ENCODE assay signal across 15 cellular contexts in genomic region chr10:62096534-62096933, GRCh38.
A peak's percentile ranks its signal among the peaks of the same experiment; 100 is the strongest.
DNase-seq lines count a peak whose midpoint lies in the region; ATAC-seq, FAIRE-seq and TF ChIP-seq lines count a peak whose summit lies in the region.
"Had no signal": no experiment of that assay in that cellular context is flagged by ENCODE, and none has a peak within 500 bp of the region (broad histone marks: within the 10 kb centered on the region; RNA-seq: fewer than 3 reads in every experiment).

No MANE protein-coding gene starts in this region.

- no peaks in the 10 kb centered on the region for H3F3A ChIP-seq in neural progenitor cell (ENCODE audit: low read depth)

- no peak for FAIRE-seq in HepG2 (lab: Jason Lieb, UNC)
- no peak for FAIRE-seq in pancreas (lab: Jason Lieb, UNC)
- FAIRE-seq: frontal cortex had no signal

- H3K79me2 ChIP-seq in HepG2 (ENCODE audit: insufficient read depth, low read length) (no peaks in the 10 kb centered on the region), neural progenitor cell (ENCODE audit: low read depth) (no peaks in the 10 kb centered on the region)

- H4K20me1 ChIP-seq in HepG2 (ENCODE audit: insufficient read depth, low read length) (no peaks in the 10 kb centered on the region), neural progenitor cell (ENCODE audit: low read depth) (no peaks in the 10 kb centered on the region)

- in situ Hi-C loops in HepG2 (cut with HindIII; ENCODE audit: extremely low pct_ligation_motif_present, low pct_unique_long_range_greater_than_20kb): loop anchor here (5.0 to 10.0 kb wide), 3 partner anchors 49 to 194 kb away; partner anchors contain the start of gene ARID5B

- 94% methylated on average over 1 of the region's 1 CpG for WGBS in HepG2 (ENCODE audit: low lambda C conversion rate)
- 19% methylated on average over 1 of the region's 1 CpG for WGBS in right lobe of liver (ENCODE audit: insufficient coverage, low coverage, low lambda C conversion rate, missing lambda C conversion rate)
- WGBS in esophagus muscularis mucosa: 91% methylated on average over 1 of the region's 1 CpG
- 83 to 89% methylated on average over 1 of the region's 1 CpG for WGBS in pancreas, 2 donors

- no TSS peak for BruUV-seq in HepG2 (replicated peaks; lab: Mats Ljungman, UMichigan)

- TF ChIP-seq CTCF in HepG2 (CRISPR knock-in tag; IDR thresholded peaks at IDR 0.05) (no peak), right lobe of liver (IDR thresholded peaks at IDR 0.05) (no peak), esophagus muscularis mucosa (IDR thresholded peaks at IDR 0.05) (no peak), pancreas (IDR thresholded peaks at IDR 0.05) (no peak), uterus (IDR thresholded peaks at IDR 0.05) (no peak), neural progenitor cell (IDR thresholded peaks at IDR 0.05) (no peak)

- TF ChIP-seq POLR2A in HepG2 (IDR thresholded peaks at IDR 0.05; ENCODE audit: insufficient read depth in 1 of 2, low read depth in 2 of 2, low read length in 2 of 2): no peak
- no peak for TF ChIP-seq POLR2A in right lobe of liver (IDR thresholded peaks at IDR 0.05)
- no peak for TF ChIP-seq POLR2A in esophagus muscularis mucosa (IDR thresholded peaks at IDR 0.05; ENCODE audit: low read depth)
- no peak for TF ChIP-seq POLR2A in uterus (IDR thresholded peaks at IDR 0.05)

- H2AFZ ChIP-seq in HepG2 (ENCODE audit: low read length) (no peak overlapping the region), neural progenitor cell (replicated peaks) (no peak overlapping the region)
- H2AFZ ChIP-seq: PC-9 had no signal

- no peaks in the 10 kb centered on the region for H3K9me3 ChIP-seq in HepG2 (ENCODE audit: low read length)
- no peaks in the 10 kb centered on the region for H3K9me3 ChIP-seq in right lobe of liver
- H3K9me3 ChIP-seq in esophagus muscularis mucosa: no peaks in the 10 kb centered on the region
- H3K9me3 ChIP-seq in pancreas: no peaks in the 10 kb centered on the region
- H3K9me3 ChIP-seq in uterus: no peaks in the 10 kb centered on the region
- no peaks in the 10 kb centered on the region for H3K9me3 ChIP-seq in neural progenitor cell (ENCODE audit: low read depth)

- H3K4me3 ChIP-seq in HepG2 (replicated peaks in 1 of 3; ENCODE audit: insufficient read depth in 1 of 3, low read depth in 2 of 3, low read length in 3 of 3): no peak overlapping the region
- H3K4me3 ChIP-seq in right lobe of liver: no peak overlapping the region
- H3K4me3 ChIP-seq in esophagus muscularis mucosa: no peak overlapping the region
- no peak overlapping the region for H3K4me3 ChIP-seq in pancreas
- H3K4me3 ChIP-seq in uterus: no peak overlapping the region
- no peak overlapping the region for H3K4me3 ChIP-seq in neural progenitor cell
- H3K4me3 ChIP-seq: PC-9 had no signal

- ATAC-seq in HepG2 (no peak), right lobe of liver (no peak), pancreas (no peak)
- ATAC-seq: natural killer cell had no signal

- no peak for DNase-seq in HepG2 (ENCODE audit: low spot score)
- DNase-seq in right lobe of liver: no peak
- DNase-seq in esophagus muscularis mucosa (ENCODE audit: extremely low spot score): no peak
- no peak for DNase-seq in pancreas
- no peak for DNase-seq in uterus
- no peak for DNase-seq in neural progenitor cell (ENCODE audit: low spot score)
- no peak for DNase-seq in NCI-H1092 (lab: John Stamatoyannopoulos, UW)
- DNase-seq in NCI-H2196 treated with DMSO at 0.1 percent for 48 hours (lab: John Stamatoyannopoulos, UW; ENCODE audit: unreplicated experiment): no peak
- DNase-seq: activated CD4-positive, alpha-beta T cell treated with anti-CD3 and anti-CD28 coated beads, Interleukin-2, amount 50 U/mL, for 4 hours; H7; natural killer cell; NCI-H748 treated with DMSO at 0.1 percent for 48 hours; PC-9 had no signal

- H3K36me3 ChIP-seq in HepG2 (replicated peaks in 1 of 2; ENCODE audit: control insufficient read depth in 1 of 2, insufficient read depth in 2 of 2, low read length in 2 of 2) (peaks cover 13 to 18% of the 10 kb centered on the region in 2 experiments), right lobe of liver (peaks cover 0 to 5% (median 2%) of the 10 kb centered on the region in 4 donors), esophagus muscularis mucosa (peaks cover 11 to 24% (median 18%) of the 10 kb centered on the region in 4 donors), pancreas (peaks cover 0 to 3% (median 0%) of the 10 kb centered on the region in 3 donors), uterus (no peaks in the 10 kb centered on the region), neural progenitor cell (no peaks in the 10 kb centered on the region)

- H3K4me3 Mint-ChIP-seq in neural progenitor cell: no peak overlapping the region
- H3K4me3 Mint-ChIP-seq: central memory CD8-positive, alpha-beta T cell; natural killer cell had no signal

- H3K27ac Mint-ChIP-seq in neural progenitor cell: no peak overlapping the region

- TF ChIP-seq RAD21 in HepG2 (CRISPR knock-in tag; IDR thresholded peaks at IDR 0.05): no peak

- intact Hi-C loops in HepG2 (cut with micrococcal nuclease; ENCODE audit: unreplicated experiment) (no loop called here), right lobe of liver (cut with DNase I) (no loop called here), esophagus muscularis mucosa (cut with DNase I) (no loop called here), pancreas (cut with DNase I) (no loop called here), uterus (cut with DNase I; ENCODE audit: low total_unique reads) (no loop called here)

- CTCF ChIA-PET in HepG2 (lab: Yijun Ruan, JAX; ENCODE audit: low intra/inter-chr PET ratio, low total read pairs): no interaction called here

- H3K9me3 Mint-ChIP-seq in neural progenitor cell: no peaks in the 10 kb centered on the region
- H3K9me3 Mint-ChIP-seq: central memory CD8-positive, alpha-beta T cell; natural killer cell had no signal

- no peak; a peak in 1 of 4 replicates for TF ChIP-seq EP300 in HepG2 (IDR thresholded peaks at IDR 0.05; ENCODE audit: low read depth in 2 of 2, low read length in 2 of 2)
- TF ChIP-seq EP300 in HepG2 (CRISPR knock-in tag; IDR thresholded peaks at IDR 0.05; ENCODE audit: borderline replicate concordance): no peak
- TF ChIP-seq EP300 in esophagus muscularis mucosa (IDR thresholded peaks at IDR 0.05): no peak

- H3K4me1 Mint-ChIP-seq in neural progenitor cell: peaks cover 17% of the 10 kb centered on the region

- H3K4me1 ChIP-seq in HepG2 (ENCODE audit: insufficient read depth, low read length) (peaks cover 82% of the 10 kb centered on the region), right lobe of liver (peaks cover 0 to 11% (median 5%) of the 10 kb centered on the region in 4 donors), esophagus muscularis mucosa (peaks cover 36 to 52% (median 45%) of the 10 kb centered on the region in 4 donors), pancreas (peaks cover 0 to 5% (median 0%) of the 10 kb centered on the region in 3 donors), uterus (peaks cover 0 to 11% of the 10 kb centered on the region in 2 donors), neural progenitor cell (peaks cover 9% of the 10 kb centered on the region)

- POLR2A ChIA-PET in HepG2 (lab: Yijun Ruan, JAX): interaction anchor here (6.4 to 6.7 kb wide), 2 partner anchors 47 to 59 kb away, joined by 63 to 156 read pairs; no protein-coding TSS in a partner anchor

- H3K27me3 Mint-ChIP-seq in neural progenitor cell (ENCODE audit: insufficient read depth, low read depth): peaks cover 5% of the 10 kb centered on the region
- H3K27me3 Mint-ChIP-seq: central memory CD8-positive, alpha-beta T cell had no signal

- H3K27me3 ChIP-seq in HepG2 (ENCODE audit: control insufficient read depth in 1 of 2, insufficient read depth in 2 of 2, low read length in 2 of 2) (no peaks in the 10 kb centered on the region), right lobe of liver (no peaks in the 10 kb centered on the region), esophagus muscularis mucosa (no peaks in the 10 kb centered on the region), pancreas (no peaks in the 10 kb centered on the region), uterus (no peaks in the 10 kb centered on the region), neural progenitor cell (no peaks in the 10 kb centered on the region)

- H3K9ac ChIP-seq in HepG2 (ENCODE audit: insufficient read depth, low read depth, low read length): peak overlapping the region; percentile 63; the same call in 1 of the 2 replicates
- H3K9ac ChIP-seq in neural progenitor cell: no peak overlapping the region

- H3K27ac ChIP-seq in HepG2 (ENCODE audit: extremely low read length, insufficient read depth, low read length) (peak overlapping the region; percentile 95), right lobe of liver (peak overlapping the region in 1 of 3 donors; percentile 2), esophagus muscularis mucosa (replicated peaks in 1 of 4) (peak overlapping the region in 3 of 4 donors; percentile 2 to 41 (median 16)), pancreas (peak overlapping the region in 3 of 4 donors; percentile 8 to 69 (median 15)), uterus (peak overlapping the region; percentile 69 to 75), neural progenitor cell (no peak overlapping the region)

- peaks cover 14% of the 10 kb centered on the region for H3K36me3 Mint-ChIP-seq in neural progenitor cell

- 0 out of 2 replicates have a peak overlapping the region, but pooled peaks have one; percentile 59 for H3K4me2 ChIP-seq in HepG2 (ENCODE audit: low read depth, low read length)
- H3K4me2 ChIP-seq in neural progenitor cell: no peak overlapping the region
- H3K4me2 ChIP-seq: PC-9 had no signal

TF ChIP-seq in HepG2, 621 proteins besides CTCF, POLR2A, EP300 and RAD21 (continues in another document):
- TF ChIP-seq ZNF589 (CRISPR knock-in tag; conservative IDR thresholded peaks at IDR 0.05) (no peak), ZKSCAN1 (IDR thresholded peaks at IDR 0.05; ENCODE audit: low read length) (no peak), CEBPG (CRISPR knock-in tag; IDR thresholded peaks at IDR 0.05) (peak; percentile 50), ISL2 (CRISPR knock-in tag; IDR thresholded peaks at IDR 0.05) (no peak), CEBPB (IDR thresholded peaks at IDR 0.05; ENCODE audit: borderline replicate concordance, low read depth, low read length) (peak; percentile 45; the same call in 1 of the 2 replicates)
